In genomic region chrX:141220342-141221008, GRCh38 we compare ENCODE assay signal across 15 cellular contexts. TPM values are rescaled to one million over a fixed set of nuclear protein-coding genes. Genes with fewer than 3 reads are reported as not detected.
DNase-seq lines count a peak whose midpoint lies in the region; ATAC-seq, FAIRE-seq and TF ChIP-seq lines count a peak whose summit lies in the region.
"Had no signal": no experiment of that assay in that cellular context is flagged by ENCODE, and none has a peak within 500 bp of the region (broad histone marks: within the 10 kb centered on the region; RNA-seq: fewer than 3 reads in every experiment).

No MANE protein-coding gene starts in this region.

- intact Hi-C loops in left lung (cut with DNase I) (no loop called here), body of pancreas (cut with DNase I) (no loop called here)

- peak; percentile 62 for ATAC-seq in left lung
- ATAC-seq in body of pancreas, result no peak

- WGBS in body of pancreas, 2 donors, result 46 to 48% methylated on average over 3 of the region's 3 CpGs

- H3K9me3 ChIP-seq in left lung (no peaks in the 10 kb centered on the region), body of pancreas (no peaks in the 10 kb centered on the region)
- H3K9me3 ChIP-seq: esophagus squamous epithelium had no signal

- H3K36me3 ChIP-seq in bronchial epithelial cell (ENCODE audit: control insufficient read depth, insufficient read depth, low read length) (no peaks in the 10 kb centered on the region), left lung (no peaks in the 10 kb centered on the region), body of pancreas (replicated peaks in 1 of 2; ENCODE audit: insufficient read depth in 1 of 2, low read depth in 2 of 2) (no peaks in the 10 kb centered on the region)
- H3K36me3 ChIP-seq: esophagus squamous epithelium had no signal

- DNase-seq in AG09319 (ENCODE audit: extremely low read depth, low read depth) (peak; percentile 2), M059J (ENCODE audit: low read depth) (peak; percentile 91), bronchial epithelial cell (ENCODE audit: low read depth) (peak; percentile 79), left lung (no peak), body of pancreas (no peak), anterior cingulate cortex (lab: John Stamatoyannopoulos, UW) (no peak), T-helper 1 cell (no peak), GDM1 (lab: John Stamatoyannopoulos, UW) (no peak)
- DNase-seq: activated naive CD8-positive, alpha-beta T cell treated with anti-CD3 and anti-CD28 coated beads, Interleukin-2, amount 10 ng/mL, durations not matched to agents 7 days and 5 days; esophagus squamous epithelium; NCI-H345 had no signal

- TF ChIP-seq CTCF in AG09319 (IDR thresholded peaks at IDR 0.05; ENCODE audit: low read depth, low read length) (no peak), bronchial epithelial cell (IDR thresholded peaks at IDR 0.05; ENCODE audit: insufficient read depth, low read length, severe bottlenecking) (no peak), left lung (IDR thresholded peaks at IDR 0.05) (no peak), body of pancreas (IDR thresholded peaks at IDR 0.05) (no peak)

- H3K27ac ChIP-seq in left lung (no peak overlapping the region), body of pancreas (no peak overlapping the region)
- H3K27ac ChIP-seq: C4-2B, esophagus squamous epithelium had no signal

- no peak overlapping the region for H3K4me3 ChIP-seq in bronchial epithelial cell (ENCODE audit: low read depth, low read length)
- no peak overlapping the region for H3K4me3 ChIP-seq in left lung
- H3K4me3 ChIP-seq in body of pancreas, result no peak overlapping the region
- H3K4me3 ChIP-seq: esophagus squamous epithelium had no signal

- H3K27me3 ChIP-seq in bronchial epithelial cell (ENCODE audit: control insufficient read depth, insufficient read depth, low read length), result no peaks in the 10 kb centered on the region
- no peaks in the 10 kb centered on the region for H3K27me3 ChIP-seq in left lung
- H3K27me3 ChIP-seq in body of pancreas, result no peaks in the 10 kb centered on the region
- H3K27me3 ChIP-seq: esophagus squamous epithelium had no signal

- TF ChIP-seq POLR2A in body of pancreas (IDR thresholded peaks at IDR 0.05), result no peak

- no peaks in the 10 kb centered on the region for H3K4me1 ChIP-seq in left lung
- no peaks in the 10 kb centered on the region for H3K4me1 ChIP-seq in body of pancreas
- H3K4me1 ChIP-seq: esophagus squamous epithelium had no signal

- no peak for FAIRE-seq in bronchial epithelial cell (lab: Jason Lieb, UNC)
- FAIRE-seq: GM12892 had no signal

RNA-seq across cellular contexts. Expression of gene SPANXC, which starts 21.8 kb away (rescaled TPM):
- total RNA-seq in M059J (2014; rRNA removed; shearing (Covaris generic)), result 5.8 and 13.3 TPM in 2 replicates
- not detected in 2 replicates for total RNA-seq in bronchial epithelial cell
- not detected for total RNA-seq in left lung
- not detected for total RNA-seq in body of pancreas
- total RNA-seq: activated CD8-positive, alpha-beta memory T cell treated with anti-CD3 and anti-CD28 coated beads for 36 hours; activated naive CD8-positive, alpha-beta T cell treated with anti-CD3 and anti-CD28 coated beads, Interleukin-2, amount 10 ng/mL, durations not matched to agents 7 days and 5 days; esophagus squamous epithelium; mononuclear cell had no signal

RNA-seq across cellular contexts. Expression of gene LDOC1, which starts 43.5 kb away (rescaled TPM):
- 29.3 and 34.6 TPM in 2 replicates for total RNA-seq in M059J (2014; rRNA removed; shearing (Covaris generic))
- total RNA-seq in bronchial epithelial cell (1.3 and 1.9 TPM in 2 replicates), left lung (10 to 100 TPM; 21.6 to 47.4 TPM), body of pancreas (1 to 10 TPM; 2.0 to 3.1 TPM)

Comparison
In these comparisons a context has a peak if more than half of its experiments do, and no peak if none do; other contexts are left out.
1. DNase-seq: peak in AG09319 (single experiment), M059J (single experiment) and bronchial epithelial cell (single experiment); none in left lung (0 of 2), body of pancreas (0 of 4), anterior cingulate cortex (0 of 58), T-helper 1 cell (0 of 5) and GDM1 (single experiment).